23 cellular contexts compared by ENCODE assay signal in genomic region chr1:15007842-15008241, GRCh38.
A peak's percentile ranks its signal among the peaks of the same experiment; 100 is the strongest.
DNase-seq lines count a peak whose midpoint lies in the region; ATAC-seq and TF ChIP-seq lines count a peak whose summit lies in the region.
"Had no signal": no experiment of that assay in that cellular context is flagged by ENCODE, and none has a peak within 500 bp of the region (broad histone marks: within the 10 kb centered on the region; RNA-seq: fewer than 3 reads in every experiment).

No MANE protein-coding gene starts in this region.

- no peak overlapping the region for H3K4me3 ChIP-seq in IMR-90 (ENCODE audit: insufficient read depth, low read depth, low read length)
- H3K4me3 ChIP-seq in choroid plexus epithelial cell (ENCODE audit: low read depth, low read length): no peak overlapping the region
- H3K4me3 ChIP-seq in right cardiac atrium (ENCODE audit: low read length): no peak overlapping the region
- no peak overlapping the region for H3K4me3 ChIP-seq in psoas muscle
- H3K4me3 ChIP-seq in osteoblast (ENCODE audit: insufficient read depth, low read length): no peak overlapping the region
- H3K4me3 ChIP-seq: lung, prostate gland, SJSA1 had no signal

- no peaks in the 10 kb centered on the region for H3K79me2 ChIP-seq in osteoblast (ENCODE audit: insufficient read depth, low read length)

- H2AFZ ChIP-seq in IMR-90 (replicated peaks; ENCODE audit: low read length, poor library complexity) (no peak overlapping the region), osteoblast (ENCODE audit: low read length) (no peak overlapping the region)

- H3K36me3 ChIP-seq in IMR-90 (ENCODE audit: control insufficient read depth, insufficient read depth, low read length): 0 out of 2 replicates have a peak, but pooled peaks cover 2% of the 10 kb centered on the region
- H3K36me3 ChIP-seq in psoas muscle (ENCODE audit: insufficient read depth in 1 of 2, low read depth in 1 of 2): no peaks in the 10 kb centered on the region
- H3K36me3 ChIP-seq in osteoblast (ENCODE audit: insufficient read depth, low read length): no peaks in the 10 kb centered on the region
- H3K36me3 ChIP-seq: prostate gland, SJSA1 had no signal

- no peak overlapping the region for H2AK9ac ChIP-seq in IMR-90 (replicated peaks; ENCODE audit: low read depth, low read length, poor library complexity)

- DNase-seq in IMR-90: no peak
- DNase-seq in choroid plexus epithelial cell (ENCODE audit: low read depth): peak; percentile 12
- peak; percentile 40 to 75 (median 71) for DNase-seq in right cardiac atrium
- peak; percentile 43 to 64 for DNase-seq in psoas muscle
- no peak for DNase-seq in activated CD4-positive, alpha-beta T cell treated with anti-CD3 and anti-CD28 coated beads, Interleukin-2, amount 50 U/mL, for 48 hours
- no peak for DNase-seq in DMS53 (lab: John Stamatoyannopoulos, UW)
- DNase-seq in osteoblast (ENCODE audit: insufficient read length, low spot score, missing footprints): no peak
- no peak for DNase-seq in kidney tubule cell (ENCODE audit: low spot score)
- DNase-seq: activated effector memory CD4-positive, alpha-beta T cell treated with anti-CD3 and anti-CD28 coated beads, Interleukin-2, amount 50 U/mL, for 16 hours; CD4-positive, alpha-beta memory T cell; DMS79; foreskin melanocyte; Kasumi-1; naive thymus-derived CD4-positive, alpha-beta T cell; NCI-H1105; NCI-H2107; stimulated activated CD4-positive, alpha-beta T cell treated with anti-CD3 and anti-CD28 coated beads, Interleukin-15, amount 100 ng/mL, for 24 hours; stimulated activated naive B cell treated with anti-CD40 and anti-IgM and Interleukin-4, amounts not matched to agents 10 μg/mL and 1 μg/mL and 100 μg/mL, for 72 hours; T-helper 17 cell had no signal

- BruUV-seq in IMR-90 (replicated peaks; lab: Mats Ljungman, UMichigan): no TSS peak

- H4K91ac ChIP-seq in IMR-90 (ENCODE audit: insufficient read depth, low read depth, low read length): peak overlapping the region; percentile 31; the same call in 1 of the 2 replicates

- 0 out of 2 replicates have a peak overlapping the region, but pooled peaks have one; percentile 32 for H3K14ac ChIP-seq in IMR-90 (replicated peaks; ENCODE audit: low read depth, low read length)

- no peak overlapping the region for H2BK5ac ChIP-seq in IMR-90 (ENCODE audit: low read depth, low read length, poor library complexity, severe bottlenecking)

- TF ChIP-seq CTCF in IMR-90 (conservative IDR thresholded peaks at IDR 0.05; ENCODE audit: low read depth, low read length): no peak
- no peak for TF ChIP-seq CTCF in choroid plexus epithelial cell (conservative IDR thresholded peaks at IDR 0.05; ENCODE audit: low read depth, low read length)
- TF ChIP-seq CTCF in psoas muscle (IDR thresholded peaks at IDR 0.05): no peak
- no peak for TF ChIP-seq CTCF in osteoblast (IDR thresholded peaks at IDR 0.05; ENCODE audit: extremely low read depth, low read depth, low read length)

- peak overlapping the region; percentile 46; the same call in 1 of the 2 replicates for H3K27ac ChIP-seq in IMR-90 (ENCODE audit: insufficient read depth, low read length)
- H3K27ac ChIP-seq in right cardiac atrium (ENCODE audit: low read length): peak overlapping the region; percentile 31
- no peak overlapping the region for H3K27ac ChIP-seq in psoas muscle
- H3K27ac ChIP-seq in osteoblast (ENCODE audit: low read depth, low read length): no peak overlapping the region
- H3K27ac ChIP-seq: prostate gland, SJSA1 had no signal

- peak overlapping the region; percentile 17 to 36; a peak in 2 of 4 replicates for H4K8ac ChIP-seq in IMR-90 (ENCODE audit: low read depth in 2 of 2, low read length in 2 of 2)

- intact Hi-C loops in IMR-90 (cut with micrococcal nuclease) (no loop called here), right cardiac atrium (cut with DNase I) (no loop called here), psoas muscle (cut with DNase I) (no loop called here)

- dilution Hi-C loops in IMR-90 (cut with HindIII; ENCODE audit: low sequenced_read_pairs, unreplicated experiment): no loop called here

- no peak overlapping the region for H3K9ac ChIP-seq in IMR-90 (ENCODE audit: low read depth, low read length)

- peak overlapping the region; percentile 30; the same call in 1 of the 2 replicates for H2BK120ac ChIP-seq in IMR-90 (ENCODE audit: low read depth, low read length)

- H2BK20ac ChIP-seq in IMR-90 (ENCODE audit: low read depth, low read length): no peak overlapping the region

- no peak overlapping the region for H3K56ac ChIP-seq in IMR-90 (ENCODE audit: extremely low read depth, insufficient read depth, low read length)

- 75% methylated on average over 2 of the region's 12 CpGs; no CpG with 5 or more reads in 1 of the 2 experiments for WGBS in IMR-90 (ENCODE audit: extremely low coverage in 2 of 2, insufficient read length in 1 of 2), 2 experiments
- WGBS in right cardiac atrium: 52% methylated on average over 12 of the region's 12 CpGs
- 44 to 56% (median 48%) methylated on average over 12 of the region's 12 CpGs for WGBS in psoas muscle, 3 donors

- H4K20me1 ChIP-seq in IMR-90 (ENCODE audit: insufficient read depth, low read length): peaks cover 29% of the 10 kb centered on the region
- peaks cover 14% of the 10 kb centered on the region for H4K20me1 ChIP-seq in osteoblast (ENCODE audit: insufficient read depth, low read length)

- H3K9me3 ChIP-seq in IMR-90 (ENCODE audit: control insufficient read depth, insufficient read depth, low read length): no peaks in the 10 kb centered on the region
- H3K9me3 ChIP-seq in right cardiac atrium (ENCODE audit: control insufficient read depth, low read length): no peaks in the 10 kb centered on the region
- peaks cover 6% of the 10 kb centered on the region for H3K9me3 ChIP-seq in psoas muscle
- no peaks in the 10 kb centered on the region for H3K9me3 ChIP-seq in osteoblast (ENCODE audit: low read depth, low read length)
- H3K9me3 ChIP-seq: prostate gland, SJSA1 had no signal

- H3K27me3 ChIP-seq in IMR-90 (ENCODE audit: control insufficient read depth, insufficient read depth, low read length): no peaks in the 10 kb centered on the region
- no peaks in the 10 kb centered on the region for H3K27me3 ChIP-seq in right cardiac atrium (ENCODE audit: control insufficient read depth, insufficient read depth)
- H3K27me3 ChIP-seq in psoas muscle (ENCODE audit: insufficient read depth in 3 of 3, low read length in 2 of 3): peaks cover 0 to 2% (median 0%) of the 10 kb centered on the region in 3 donors
- no peaks in the 10 kb centered on the region for H3K27me3 ChIP-seq in osteoblast (ENCODE audit: insufficient read depth, low read length)
- H3K27me3 ChIP-seq: SJSA1 had no signal

- POLR2A ChIA-PET in IMR-90 (lab: Charles Lee; ENCODE audit: unreplicated experiment): no interaction called here

- H3K18ac ChIP-seq in IMR-90 (ENCODE audit: low read depth, low read length): no peak overlapping the region; the same call in 1 of the 2 replicates

- TF ChIP-seq POLR2A in IMR-90 (IDR thresholded peaks at IDR 0.05; ENCODE audit: low read depth, low read length): no peak

- H3K9me1 ChIP-seq in IMR-90 (ENCODE audit: insufficient read depth, low read length): peaks cover 13% of the 10 kb centered on the region; the same call in 1 of the 2 replicates

- no peak overlapping the region for H3K23ac ChIP-seq in IMR-90 (ENCODE audit: low read depth, low read length)

- H3K4ac ChIP-seq in IMR-90 (ENCODE audit: low read depth, low read length): peak overlapping the region; percentile 78

- H3K4me2 ChIP-seq in IMR-90 (ENCODE audit: low read depth, low read length): no peak overlapping the region
- H3K4me2 ChIP-seq in osteoblast (ENCODE audit: insufficient read depth, low read length): no peak overlapping the region

- no peak for TF ChIP-seq RAD21 in IMR-90 (IDR thresholded peaks at IDR 0.05; ENCODE audit: low read length)

- no peak overlapping the region for H2BK15ac ChIP-seq in IMR-90 (ENCODE audit: low read depth, low read length)

- CTCF ChIA-PET in IMR-90 (lab: Yijun Ruan, JAX): interaction anchor here (1.8 kb wide), 1 partner anchor 20 kb away, joined by 5 read pairs; no protein-coding TSS in a partner anchor

- H3K4me1 ChIP-seq in IMR-90 (ENCODE audit: control insufficient read depth, insufficient read depth, low read length) (peaks cover 14% of the 10 kb centered on the region), right cardiac atrium (ENCODE audit: control insufficient read depth, insufficient read depth, low read length) (peaks cover 6% of the 10 kb centered on the region), psoas muscle (no peaks in the 10 kb centered on the region), osteoblast (ENCODE audit: insufficient read depth, low read length) (no peaks in the 10 kb centered on the region)
- H3K4me1 ChIP-seq: prostate gland had no signal

- in situ Hi-C loops in IMR-90 (cut with MboI; ENCODE audit: low sequenced_read_pairs): no loop called here

- peaks cover 29 to 76% of the 10 kb centered on the region in 2 experiments for H3K79me1 ChIP-seq in IMR-90 (ENCODE audit: low read depth in 1 of 2, low read length in 2 of 2)

- no peak for ATAC-seq in IMR-90 (ENCODE audit: low read depth)
- peak; percentile 77 to 87 for ATAC-seq in right cardiac atrium
- ATAC-seq in psoas muscle: no peak
- ATAC-seq: activated CD4-positive, CD25-positive, alpha-beta regulatory T cell treated with anti-CD3 and anti-CD28 coated beads, Interleukin-2, amount 50 U/mL, for 24 hours; naive thymus-derived CD4-positive, alpha-beta T cell; stimulated activated naive B cell treated with anti-CD40 and anti-IgM and Interleukin-4, amounts not matched to agents 10 μg/mL and 1 μg/mL and 100 μg/mL, for 72 hours; T-helper 17 cell had no signal

- no peak overlapping the region; the same call in 1 of the 2 replicates for H4K5ac ChIP-seq in IMR-90 (ENCODE audit: low read depth, low read length)

- H2AK5ac ChIP-seq in IMR-90 (ENCODE audit: low read depth, low read length): peak overlapping the region; percentile 35; the same call in 1 of the 2 replicates

TF ChIP-seq in IMR-90, 13 proteins besides CTCF, POLR2A, EP300 and RAD21:
- no peak for TF ChIP-seq CHD1 (IDR thresholded peaks at IDR 0.05; ENCODE audit: low read depth, low read length)
- no peak for TF ChIP-seq RCOR1 (IDR thresholded peaks at IDR 0.05; ENCODE audit: insufficient replicate concordance, low read length)

Comparison
In these comparisons a context has a peak if more than half of its experiments do, and no peak if none do; other contexts are left out.
1. ATAC-seq: peak in right cardiac atrium (2 of 2); none in IMR-90 (single experiment) and psoas muscle (0 of 4).
2. DNase-seq: peak in choroid plexus epithelial cell (single experiment), right cardiac atrium (3 of 3) and psoas muscle (2 of 2); none in IMR-90 (single experiment), activated CD4-positive, alpha-beta T cell treated with anti-CD3 and anti-CD28 coated beads, Interleukin-2, amount 50 U/mL, for 48 hours (0 of 2), DMS53 (single experiment), osteoblast (single experiment) and kidney tubule cell (single experiment).
3. H3K27ac ChIP-seq: peak in IMR-90 (single experiment) and right cardiac atrium (single experiment); none in psoas muscle (single experiment) and osteoblast (single experiment).